Comparison of ENCODE assay signal across 10 cellular contexts in the genomic region with DNA sequence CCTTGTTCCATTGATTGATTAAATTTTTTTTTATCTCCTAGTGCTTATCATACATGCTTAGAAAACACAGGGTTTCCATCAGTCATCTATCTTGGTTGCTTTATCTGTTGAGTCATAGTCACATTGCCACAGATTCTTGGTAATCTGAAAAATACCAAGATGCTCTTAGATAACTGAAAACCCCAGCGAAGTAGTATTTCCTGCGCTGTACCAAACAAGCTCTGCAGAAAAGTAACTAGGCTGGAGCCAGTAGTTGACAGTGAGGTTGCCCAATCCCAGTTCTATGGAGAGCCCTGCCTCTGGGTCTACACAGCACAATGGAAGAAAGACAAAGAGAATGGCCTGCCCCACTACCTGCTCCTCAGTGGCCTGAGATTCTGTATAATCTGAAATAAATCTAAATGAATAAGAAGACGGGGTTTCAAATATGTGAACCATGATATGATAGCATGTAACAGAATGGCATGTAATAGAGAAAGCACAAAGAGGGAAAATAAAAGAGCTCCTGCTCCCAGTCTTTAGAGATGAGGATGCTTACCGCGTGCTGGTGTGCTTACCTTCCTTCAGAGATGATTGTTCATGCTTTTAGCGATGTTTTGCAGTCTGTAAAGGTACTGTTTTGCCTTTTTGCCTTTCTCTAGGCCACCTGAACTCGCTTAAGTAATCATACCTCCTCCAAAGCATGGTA. TPM values are rescaled to one million over a fixed set of nuclear protein-coding genes. Genes with fewer than 3 reads are reported as not detected.
A peak's percentile ranks its signal among the peaks of the same experiment; 100 is the strongest.
DNase-seq lines count a peak whose midpoint lies in the region; ATAC-seq, FAIRE-seq and TF ChIP-seq lines count a peak whose summit lies in the region.
"Had no signal": no experiment of that assay in that cellular context is flagged by ENCODE, and none has a peak within 500 bp of the region (broad histone marks: within the 10 kb centered on the region; RNA-seq: fewer than 3 reads in every experiment).

No MANE protein-coding gene starts in this region.

- H3K4me3 ChIP-seq in small intestine (ENCODE audit: low read depth in 1 of 2, low read length in 2 of 2), result no peak overlapping the region

- no peaks in the 10 kb centered on the region for H3K36me3 ChIP-seq in small intestine (ENCODE audit: control insufficient read depth in 2 of 2, insufficient read depth in 2 of 2, low read length in 2 of 2)
- H3K36me3 ChIP-seq: Peyer's patch had no signal

- no peaks in the 10 kb centered on the region for H3K27me3 ChIP-seq in small intestine (ENCODE audit: control insufficient read depth in 2 of 2, insufficient read depth in 2 of 2, low read length in 2 of 2)
- H3K27me3 ChIP-seq: Peyer's patch had no signal

- 67 to 77% (median 69%) methylated on average over 7 of the region's 7 CpGs for WGBS in small intestine, 3 donors

- FAIRE-seq in small intestine (lab: Jason Lieb, UNC), result no peak

- H3K9me3 ChIP-seq in small intestine (ENCODE audit: control insufficient read depth, low read depth), result no peaks in the 10 kb centered on the region
- H3K9me3 ChIP-seq: Peyer's patch had no signal

- H3K27ac ChIP-seq in VCaP, result peak overlapping the region; percentile 56
- H3K27ac ChIP-seq in small intestine (ENCODE audit: low read depth in 1 of 2, low read length in 1 of 2), result no peak overlapping the region

- ATAC-seq in left ventricle myocardium superior, result peak; percentile 35
- no peak for ATAC-seq in HG03108 (IDR thresholded peaks at IDR 0.05; ENCODE audit: unreplicated experiment)
- ATAC-seq in GM21786 (IDR thresholded peaks at IDR 0.05; ENCODE audit: unreplicated experiment), result no peak

- intact Hi-C loops in left ventricle myocardium superior (cut with micrococcal nuclease), result no loop called here

- DNase-seq in NCI-H748 (lab: John Stamatoyannopoulos, UW; ENCODE audit: unreplicated experiment) (peak; percentile 31), NCI-H748 treated with DMSO at 0.1 percent for 48 hours (lab: John Stamatoyannopoulos, UW) (no peak), left ventricle myocardium superior (no peak), small intestine (peak; percentile 7)
- no peak for DNase-seq in activated CD4-positive, CD25-positive, alpha-beta regulatory T cell treated with anti-CD3 and anti-CD28 coated beads, Interleukin-2, amount 50 U/mL, for 72 hours
- DNase-seq: activated effector memory CD4-positive, alpha-beta T cell treated with anti-CD3 and anti-CD28 coated beads, Interleukin-2, amount 50 U/mL, for 16 hours had no signal

- no peaks in the 10 kb centered on the region for H3K4me1 ChIP-seq in small intestine (ENCODE audit: control insufficient read depth in 2 of 2, insufficient read depth in 1 of 2, low read depth in 1 of 2, low read length in 1 of 2)

- no peak for TF ChIP-seq CTCF in VCaP (conservative IDR thresholded peaks at IDR 0.05)

RNA-seq across cellular contexts. Expression of a gene that starts 55.3 kb away (rescaled TPM):
- 42.2 TPM for total RNA-seq in left ventricle myocardium superior
- polyA plus RNA-seq in small intestine, result 10 to 100 TPM in 2 of 3 donors, 1 to 10 TPM in 1; 7.6 to 13.5 (median 10.1) TPM

Comparison
In these comparisons a context has a peak if more than half of its experiments do, and no peak if none do; other contexts are left out.
1. DNase-seq: peak in NCI-H748 (single experiment) and small intestine (single experiment); none in NCI-H748 treated with DMSO at 0.1 percent for 48 hours (single experiment), left ventricle myocardium superior (single experiment) and activated CD4-positive, CD25-positive, alpha-beta regulatory T cell treated with anti-CD3 and anti-CD28 coated beads, Interleukin-2, amount 50 U/mL, for 72 hours (single experiment).